Comparison of ENCODE assay signal across 25 cellular contexts in the genomic region with DNA sequence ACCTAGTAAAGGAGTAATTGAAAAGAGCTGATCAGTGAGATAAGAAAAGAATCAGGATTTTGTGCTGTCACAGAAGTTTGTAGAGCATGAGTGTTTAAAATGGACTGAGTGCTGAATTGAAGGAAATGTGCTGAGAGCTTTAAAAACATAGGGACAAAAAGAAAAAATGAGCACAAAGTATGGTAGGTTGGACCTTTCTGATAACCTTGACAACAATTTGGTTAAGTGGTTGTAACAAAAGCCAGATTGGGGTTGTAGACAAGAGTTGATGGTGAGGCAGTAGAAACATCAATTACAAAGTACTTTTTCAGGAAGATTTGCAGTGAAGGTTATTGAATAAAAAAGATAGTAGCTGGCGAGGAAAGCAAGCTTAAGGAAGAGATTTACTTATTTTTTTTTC.
"Had no signal": no experiment of that assay in that cellular context is flagged by ENCODE, and none has a peak within 500 bp of the region (broad histone marks: within the 10 kb centered on the region; RNA-seq: fewer than 3 reads in every experiment).

No MANE protein-coding gene starts in this region.

- DNase-seq: colonic mucosa; cortex of kidney; dermis blood vessel endothelial cell; dorsolateral prefrontal cortex; effector CD4-positive, alpha-beta T cell; effector CD8-positive, alpha-beta T cell; effector memory CD4-positive, alpha-beta T cell; effector memory CD8-positive, alpha-beta T cell; erythroblast; esophagus squamous epithelium; foreskin fibroblast; foreskin keratinocyte; foreskin melanocyte; gastrocnemius medialis; glutamatergic neuron; head of caudate nucleus; heart left ventricle; heart right ventricle had no signal

- H3K27ac Mint-ChIP-seq: dendritic cell treated with granulocyte-macrophage colony-stimulating factor and Interleukin-4, amounts not matched to agents 40 ng/mL and 50 ng/mL, for 4 days; effector memory CD8-positive, alpha-beta T cell had no signal

- H3K27ac ChIP-seq: colonic mucosa, coronary artery, dorsolateral prefrontal cortex, epithelial cell of prostate, esophagus muscularis mucosa, esophagus squamous epithelium, foreskin keratinocyte, gastrocnemius medialis, gastroesophageal sphincter, heart left ventricle, heart right ventricle, hepatocyte had no signal

- H2AFZ ChIP-seq: hepatocyte had no signal

- H3K79me2 ChIP-seq: hepatocyte had no signal

- H3K4me2 ChIP-seq: hepatocyte had no signal

- H3K9me3 ChIP-seq: colonic mucosa, esophagus muscularis mucosa, esophagus squamous epithelium, gastrocnemius medialis, gastroesophageal sphincter, heart left ventricle, heart right ventricle had no signal

- H3K4me3 Mint-ChIP-seq: dendritic cell treated with granulocyte-macrophage colony-stimulating factor and Interleukin-4, amounts not matched to agents 40 ng/mL and 50 ng/mL, for 4 days; effector memory CD8-positive, alpha-beta T cell had no signal

- H3K4me1 ChIP-seq: colonic mucosa, esophagus muscularis mucosa, esophagus squamous epithelium, foreskin keratinocyte, gastrocnemius medialis, gastroesophageal sphincter, heart left ventricle, heart right ventricle had no signal

- H3K27me3 Mint-ChIP-seq: dendritic cell treated with granulocyte-macrophage colony-stimulating factor and Interleukin-4, amounts not matched to agents 40 ng/mL and 50 ng/mL, for 4 days; effector memory CD8-positive, alpha-beta T cell had no signal

- H3K27me3 ChIP-seq: colonic mucosa, esophagus muscularis mucosa, esophagus squamous epithelium, foreskin keratinocyte, gastrocnemius medialis, gastroesophageal sphincter, heart left ventricle, heart right ventricle, hepatocyte had no signal

- H3K9me3 Mint-ChIP-seq: dendritic cell treated with granulocyte-macrophage colony-stimulating factor and Interleukin-4, amounts not matched to agents 40 ng/mL and 50 ng/mL, for 4 days had no signal

- H3K36me3 ChIP-seq: colonic mucosa, esophagus muscularis mucosa, esophagus squamous epithelium, gastrocnemius medialis, gastroesophageal sphincter, heart left ventricle, heart right ventricle had no signal

- ATAC-seq: effector memory CD8-positive, alpha-beta T cell; esophagus mucosa; foreskin keratinocyte; gastrocnemius medialis; gastroesophageal sphincter; heart left ventricle; heart right ventricle had no signal

- H3K4me3 ChIP-seq: colonic mucosa, coronary artery, dorsolateral prefrontal cortex, esophagus muscularis mucosa, esophagus squamous epithelium, gastrocnemius medialis, gastroesophageal sphincter, heart left ventricle, heart right ventricle, hepatocyte had no signal
